32 cellular contexts compared by ENCODE assay signal in genomic region chr3:54847361-54847760, GRCh38.
"Had no signal": no experiment of that assay in that cellular context is flagged by ENCODE, and none has a peak within 500 bp of the region (broad histone marks: within the 10 kb centered on the region; RNA-seq: fewer than 3 reads in every experiment).

No MANE protein-coding gene starts in this region.

- H3K4me1 ChIP-seq: adrenal gland, ascending aorta, body of pancreas, breast epithelium had no signal

- H3K36me3 ChIP-seq: adrenal gland, ascending aorta, brain microvascular endothelial cell, breast epithelium, cardiac muscle cell had no signal

- H3K27me3 ChIP-seq: ascending aorta, body of pancreas, brain microvascular endothelial cell, breast epithelium, cardiac muscle cell had no signal

- H3K4me3 ChIP-seq: adrenal gland, ascending aorta, body of pancreas, breast epithelium, cardiac muscle cell had no signal

- ATAC-seq: activated naive CD4-positive, alpha-beta T cell treated with anti-CD3 and anti-CD28 coated beads, Interleukin-2, amount 50 U/mL, for 72 hours; activated naive CD8-positive, alpha-beta T cell treated with anti-CD3 and anti-CD28 coated beads, Interleukin-2, amount 50 U/mL, for 24 hours; activated T-cell treated with anti-CD3 and anti-CD28 coated beads, Interleukin-2, amount 50 U/mL, for 4 hours; activated T-cell treated with anti-CD3 and anti-CD28 coated beads, Interleukin-2, amount 50 U/mL, for 72 hours; activated T-helper 17 cell treated with anti-CD3 and anti-CD28 coated beads, Interleukin-2, amount 50 U/mL, for 72 hours; body of pancreas had no signal

- H3K9me3 ChIP-seq: adrenal gland, ascending aorta, body of pancreas, breast epithelium had no signal

- DNase-seq: activated effector memory CD4-positive, alpha-beta T cell treated with anti-CD3 and anti-CD28 coated beads, Interleukin-2, amount 50 U/mL, for 16 hours; activated effector memory CD4-positive, alpha-beta T cell treated with Interleukin-2 at 50 U/mL for 16 hours; activated gamma-delta T cell; activated gamma-delta T cell treated with Interleukin-2 at 50 U/mL for 16 hours; activated naive CD4-positive, alpha-beta T cell; activated naive CD4-positive, alpha-beta T cell treated with anti-CD3 and anti-CD28 coated beads for 36 hours; activated naive CD4-positive, alpha-beta T cell treated with anti-CD3 and anti-CD28 coated beads, Interleukin-2, amount 10 ng/mL, durations not matched to agents 7 days and 5 days; activated naive CD4-positive, alpha-beta T cell treated with anti-CD3 and anti-CD28 coated beads, Interleukin-2, amount 50 U/mL, for 16 hours; activated naive CD4-positive, alpha-beta T cell treated with Interleukin-2 at 50 U/mL for 16 hours; activated naive CD8-positive, alpha-beta T cell treated with anti-CD3 and anti-CD28 coated beads for 36 hours; activated naive CD8-positive, alpha-beta T cell treated with anti-CD3 and anti-CD28 coated beads, Interleukin-2, amount 10 ng/mL, durations not matched to agents 7 days and 5 days; activated naive CD8-positive, alpha-beta T cell treated with anti-CD3 and anti-CD28 coated beads, Interleukin-2, amount 50 U/mL, for 24 hours; activated T-cell treated with anti-CD3 and anti-CD28 coated beads, Interleukin-2, amount 50 U/mL, for 1 hour; activated T-cell treated with anti-CD3 and anti-CD28 coated beads, Interleukin-2, amount 50 U/mL, for 24 hours; activated T-cell treated with anti-CD3 and anti-CD28 coated beads, Interleukin-2, amount 50 U/mL, for 4 hours; activated T-cell treated with anti-CD3 and anti-CD28 coated beads, Interleukin-2, amount 50 U/mL, for 48 hours; activated T-cell treated with anti-CD3 and anti-CD28 coated beads, Interleukin-2, amount 50 U/mL, for 72 hours; adrenal gland; amniotic stem cell; amygdala; anterior cingulate cortex; aorta; body of pancreas; brain microvascular endothelial cell; caudate nucleus; central memory CD4-positive, alpha-beta T cell; cerebellar nuclear complex had no signal

- H3K27ac ChIP-seq: adrenal gland, ascending aorta, body of pancreas, brain microvascular endothelial cell, breast epithelium, cardiac muscle cell had no signal
